Comparison of ENCODE assay signal across 1 cellular context in genomic region chr20:62740286-62741141, GRCh38.
TF ChIP-seq lines count a peak whose summit lies in the region.

No MANE protein-coding gene starts in this region.

TF ChIP-seq in SK-N-SH, 30 proteins besides CTCF, POLR2A, EP300 and RAD21 (continued from another document):
- TF ChIP-seq TEAD4 (IDR thresholded peaks at IDR 0.05; ENCODE audit: borderline replicate concordance, insufficient read depth): no peak
- TF ChIP-seq YY1 (IDR thresholded peaks at IDR 0.05; ENCODE audit: low read depth): no peak
- TF ChIP-seq FOXJ3 (CRISPR knock-in tag; IDR thresholded peaks at IDR 0.05): no peak
- TF ChIP-seq RCOR1 (IDR thresholded peaks at IDR 0.05; ENCODE audit: low read length): no peak
- peak; percentile 55; the same call in 1 of the 2 replicates for TF ChIP-seq RXRA (IDR thresholded peaks at IDR 0.05; ENCODE audit: borderline replicate concordance, low read depth)
- no peak for TF ChIP-seq EZH2phosphoT487 (IDR thresholded peaks at IDR 0.05; ENCODE audit: borderline replicate concordance, low read depth)
- TF ChIP-seq TCF12 (IDR thresholded peaks at IDR 0.05): peak; percentile 73
- no peak for TF ChIP-seq CHD2 (IDR thresholded peaks at IDR 0.05; ENCODE audit: low read length, partially characterized antibody)
- TF ChIP-seq FOSL2 (IDR thresholded peaks at IDR 0.05; ENCODE audit: borderline replicate concordance, low read depth): peak; percentile 86
- no peak for TF ChIP-seq USF2 (IDR thresholded peaks at IDR 0.05; ENCODE audit: borderline replicate concordance, low read depth, low read length)
TF ChIP-seq in SK-N-SH: peak in this region for 13.
